In genomic region chr3:16816048-16816780, GRCh38 we compare ENCODE assay signal across 12 cellular contexts.
DNase-seq lines count a peak whose midpoint lies in the region; ATAC-seq and TF ChIP-seq lines count a peak whose summit lies in the region.
"Had no signal": no experiment of that assay in that cellular context is flagged by ENCODE, and none has a peak within 500 bp of the region (broad histone marks: within the 10 kb centered on the region; RNA-seq: fewer than 3 reads in every experiment).

No MANE protein-coding gene starts in this region.

- H3K27ac ChIP-seq in esophagus muscularis mucosa (replicated peaks in 1 of 4) (no peak overlapping the region), Peyer's patch (no peak overlapping the region), mammary epithelial cell (ENCODE audit: insufficient read depth, low read depth, low read length) (no peak overlapping the region)
- no peak overlapping the region for H3K27ac ChIP-seq in CD8-positive, alpha-beta memory T cell (ENCODE audit: low read depth, low read length)

- no peaks in the 10 kb centered on the region for H3K79me2 ChIP-seq in mammary epithelial cell (ENCODE audit: insufficient read depth, low read length)

- peaks cover 0 to 4% (median 0%) of the 10 kb centered on the region in 5 donors for H3K9me3 Mint-ChIP-seq in CD8-positive, alpha-beta memory T cell

- DNase-seq in esophagus muscularis mucosa (ENCODE audit: extremely low spot score): peak; percentile 34
- no peak for DNase-seq in Peyer's patch
- DNase-seq in mammary epithelial cell: no peak
- no peak for DNase-seq in CD8-positive, alpha-beta memory T cell
- no peak for DNase-seq in posterior cingulate gyrus
- DNase-seq: CD4-positive, alpha-beta memory T cell; IMR-90; NCI-H1930; T-helper 9 cell had no signal

- no peak overlapping the region for H3K4me3 ChIP-seq in esophagus muscularis mucosa
- no peak overlapping the region for H3K4me3 ChIP-seq in Peyer's patch
- H3K4me3 ChIP-seq in mammary epithelial cell (replicated peaks in 1 of 3; ENCODE audit: insufficient read depth in 1 of 3, low read depth in 2 of 3, low read length in 3 of 3): no peak overlapping the region
- no peak overlapping the region for H3K4me3 ChIP-seq in CD8-positive, alpha-beta memory T cell (ENCODE audit: low read length)

- POLR2A ChIA-PET in CD8-positive, alpha-beta memory T cell (lab: Charles Lee): no interaction called here

- no peak for TF ChIP-seq EP300 in esophagus muscularis mucosa (IDR thresholded peaks at IDR 0.05)

- no peak overlapping the region for H2AFZ ChIP-seq in mammary epithelial cell (ENCODE audit: low read depth, low read length)

- TF ChIP-seq CTCF in esophagus muscularis mucosa (IDR thresholded peaks at IDR 0.05) (no peak), Peyer's patch (IDR thresholded peaks at IDR 0.05) (no peak), mammary epithelial cell (conservative IDR thresholded peaks at IDR 0.05 in 1 of 2, IDR thresholded peaks at IDR 0.05 in 1 of 2; ENCODE audit: extremely low read depth in 1 of 2, insufficient read depth in 1 of 2, low read depth in 1 of 2, low read length in 2 of 2) (no peak)

- H3K27ac Mint-ChIP-seq in CD8-positive, alpha-beta memory T cell: no peak overlapping the region
- H3K27ac Mint-ChIP-seq: CD4-positive, alpha-beta memory T cell had no signal

- WGBS in esophagus muscularis mucosa: 83% methylated on average over 4 of the region's 4 CpGs
- WGBS in mammary epithelial cell (ENCODE audit: low coverage, missing lambda C conversion rate): 68% methylated on average over 3 of the region's 4 CpGs

- TF ChIP-seq POLR2A in GM18505 (IDR thresholded peaks at IDR 0.05; ENCODE audit: borderline replicate concordance, extremely low read depth, insufficient read depth, insufficient read length): no peak
- no peak for TF ChIP-seq POLR2A in esophagus muscularis mucosa (IDR thresholded peaks at IDR 0.05; ENCODE audit: low read depth)
- TF ChIP-seq POLR2A in Peyer's patch (IDR thresholded peaks at IDR 0.05): no peak

- CTCF ChIA-PET in mammary epithelial cell (lab: Charles Lee; ENCODE audit: low non-redundant PET): no interaction called here
- CTCF ChIA-PET in CD8-positive, alpha-beta memory T cell (lab: Charles Lee): no interaction called here

- no peaks in the 10 kb centered on the region for H4K20me1 ChIP-seq in mammary epithelial cell (ENCODE audit: insufficient read depth, low read length)

- H3K9ac ChIP-seq in mammary epithelial cell (ENCODE audit: insufficient read depth, low read length): no peak overlapping the region

- no peaks in the 10 kb centered on the region for H3K27me3 ChIP-seq in esophagus muscularis mucosa
- H3K27me3 ChIP-seq in Peyer's patch: no peaks in the 10 kb centered on the region
- H3K27me3 ChIP-seq in mammary epithelial cell (ENCODE audit: insufficient read depth, low read length): no peaks in the 10 kb centered on the region
- no peaks in the 10 kb centered on the region for H3K27me3 ChIP-seq in CD8-positive, alpha-beta memory T cell (ENCODE audit: insufficient read depth, low read length, poor library complexity, severe bottlenecking)

- in situ Hi-C loops in mammary epithelial cell (cut with MboI; ENCODE audit: low sequenced_read_pairs in 2 of 2): no loop called here

- ATAC-seq in GM18505 (IDR thresholded peaks at IDR 0.05; ENCODE audit: unreplicated experiment) (peak; percentile 88), GM19455 (IDR thresholded peaks at IDR 0.05; ENCODE audit: unreplicated experiment) (peak; percentile 70), HG03025 (IDR thresholded peaks at IDR 0.05; ENCODE audit: low FRiP score, unreplicated experiment) (peak; percentile 64)

- dilution Hi-C loops in mammary epithelial cell (cut with HindIII; ENCODE audit: low sequenced_read_pairs): no loop called here

- H3K4me1 ChIP-seq in esophagus muscularis mucosa: no peaks in the 10 kb centered on the region
- H3K4me1 ChIP-seq in Peyer's patch: no peaks in the 10 kb centered on the region
- no peaks in the 10 kb centered on the region for H3K4me1 ChIP-seq in mammary epithelial cell (ENCODE audit: insufficient read depth, low read length)
- peaks cover 8% of the 10 kb centered on the region for H3K4me1 ChIP-seq in CD8-positive, alpha-beta memory T cell (ENCODE audit: insufficient read depth, low read length)

- H3K4me1 Mint-ChIP-seq in CD8-positive, alpha-beta memory T cell: peaks cover 13% of the 10 kb centered on the region in 3 donors

- H3K27me3 Mint-ChIP-seq in CD8-positive, alpha-beta memory T cell: peaks cover 0 to 3% of the 10 kb centered on the region in 2 donors
- H3K27me3 Mint-ChIP-seq: CD4-positive, alpha-beta memory T cell had no signal

- no peaks in the 10 kb centered on the region for H3K9me3 ChIP-seq in esophagus muscularis mucosa
- no peaks in the 10 kb centered on the region for H3K9me3 ChIP-seq in Peyer's patch
- no peaks in the 10 kb centered on the region for H3K9me3 ChIP-seq in mammary epithelial cell (replicated peaks; ENCODE audit: insufficient read depth, low read length)
- no peaks in the 10 kb centered on the region for H3K9me3 ChIP-seq in CD8-positive, alpha-beta memory T cell (ENCODE audit: low read length)

- H3K36me3 ChIP-seq in esophagus muscularis mucosa: no peaks in the 10 kb centered on the region
- H3K36me3 ChIP-seq in Peyer's patch: no peaks in the 10 kb centered on the region
- H3K36me3 ChIP-seq in mammary epithelial cell (ENCODE audit: insufficient read depth, low read length): no peaks in the 10 kb centered on the region
- no peaks in the 10 kb centered on the region for H3K36me3 ChIP-seq in CD8-positive, alpha-beta memory T cell (ENCODE audit: insufficient read depth, low read length)

- no peak overlapping the region for H3K4me2 ChIP-seq in mammary epithelial cell (ENCODE audit: insufficient read depth, low read depth, low read length)

- H3K4me3 Mint-ChIP-seq in CD8-positive, alpha-beta memory T cell: no peak overlapping the region
- H3K4me3 Mint-ChIP-seq: CD4-positive, alpha-beta memory T cell had no signal

- intact Hi-C loops in esophagus muscularis mucosa (cut with DNase I) (no loop called here), mammary epithelial cell (cut with micrococcal nuclease) (no loop called here), posterior cingulate gyrus (cut with DNase I) (no loop called here)

- H3K36me3 Mint-ChIP-seq in CD8-positive, alpha-beta memory T cell: peaks cover 0 to 2% (median 0%) of the 10 kb centered on the region in 3 donors
- H3K36me3 Mint-ChIP-seq: CD4-positive, alpha-beta memory T cell had no signal

- no TSS peak for BruUV-seq in mammary epithelial cell (replicated peaks; lab: Mats Ljungman, UMichigan)
